Comparison of ENCODE assay signal across 8 cellular contexts in genomic region chr11:46119352-46120216, GRCh38. TPM values are rescaled to one million over a fixed set of nuclear protein-coding genes. Genes with fewer than 3 reads are reported as not detected.
A peak's percentile ranks its signal among the peaks of the same experiment; 100 is the strongest.
DNase-seq lines count a peak whose midpoint lies in the region; ATAC-seq and TF ChIP-seq lines count a peak whose summit lies in the region.

No MANE protein-coding gene starts in this region.

- no peak for TF ChIP-seq POLR2A in testis (IDR thresholded peaks at IDR 0.05)

- ATAC-seq in HG03342 (IDR thresholded peaks at IDR 0.05; ENCODE audit: unreplicated experiment) (peak; percentile 28), Panc1 (no peak)

- DNase-seq in GM03348 (ENCODE audit: low spot score) (peak; percentile 45), Panc1 (ENCODE audit: low read depth, low spot score) (no peak), fibroblast of villous mesenchyme (ENCODE audit: low read depth) (peak; percentile 84), testis (peak; percentile 62), middle frontal gyrus (ENCODE audit: extremely low spot score, low spot score) (no peak)
- DNase-seq in activated T-helper 9 cell treated with anti-CD3 and anti-CD28 coated beads, Interleukin-2, amount 50 U/mL, for 16 hours (ENCODE audit: low read depth): peak; percentile 44

- H3K4me3 ChIP-seq in Panc1 (ENCODE audit: low read depth in 2 of 2, low read length in 2 of 2) (peak overlapping the region; percentile 82 to 91), fibroblast of villous mesenchyme (ENCODE audit: low read depth, low read length) (peak overlapping the region; percentile 70), neuron (ENCODE audit: low read length) (peak overlapping the region; percentile 57), testis (peak overlapping the region; percentile 74 to 75)

- H3K27ac ChIP-seq in Panc1 (ENCODE audit: low read length) (peak overlapping the region; percentile 72), testis (peak overlapping the region; percentile 91 to 96)

- POLR2A ChIA-PET in Panc1 (lab: Charles Lee): no interaction called here

- no peaks in the 10 kb centered on the region for H3K27me3 ChIP-seq in Panc1 (ENCODE audit: control insufficient read depth, insufficient read depth, low read length)
- H3K27me3 ChIP-seq in neuron (ENCODE audit: insufficient read depth, low read length): no peaks in the 10 kb centered on the region
- no peaks in the 10 kb centered on the region for H3K27me3 ChIP-seq in testis

- 0 to 1% methylated on average over 35 to 52 of the region's 56 CpGs for WGBS in testis, 2 donors

- no peak overlapping the region for H2AFZ ChIP-seq in neuron (ENCODE audit: low read depth, low read length)

- H3K4me1 ChIP-seq in Panc1 (ENCODE audit: control insufficient read depth, insufficient read depth, low read length) (peaks cover 30% of the 10 kb centered on the region), neuron (ENCODE audit: insufficient read depth, low read length) (peaks cover 38% of the 10 kb centered on the region), testis (peaks cover 29% of the 10 kb centered on the region)

- CTCF ChIA-PET in Panc1 (lab: Charles Lee): no interaction called here

- no peaks in the 10 kb centered on the region for H3K9me3 ChIP-seq in Panc1 (ENCODE audit: control insufficient read depth, insufficient read depth, low read depth, low read length)
- no peaks in the 10 kb centered on the region for H3K9me3 ChIP-seq in neuron (ENCODE audit: low read length)
- H3K9me3 ChIP-seq in testis: no peaks in the 10 kb centered on the region

- no TSS peak for BruUV-seq in Panc1 (replicated peaks; lab: Mats Ljungman, UMichigan)

- in situ Hi-C loops in Panc1 (cut with HindIII; ENCODE audit: low pct_unique_long_range_greater_than_20kb, low sequenced_read_pairs): no loop called here

- TF ChIP-seq CTCF in Panc1 (IDR thresholded peaks at IDR 0.05) (no peak), fibroblast of villous mesenchyme (IDR thresholded peaks at IDR 0.05; ENCODE audit: insufficient read depth, low read depth, low read length) (no peak), testis (IDR thresholded peaks at IDR 0.05) (no peak)

- H3K36me3 ChIP-seq in Panc1 (ENCODE audit: control insufficient read depth, insufficient read depth, low read length) (peaks cover 3% of the 10 kb centered on the region; the same call in 1 of the 2 replicates), neuron (ENCODE audit: insufficient read depth, low read length) (no peaks in the 10 kb centered on the region), testis (ENCODE audit: low read depth, missing control alignments) (no peaks in the 10 kb centered on the region)

- intact Hi-C loops in Panc1 (cut with micrococcal nuclease; ENCODE audit: unreplicated experiment) (loop anchor here (5.0 kb wide), 1 partner anchor 118 kb away; no protein-coding TSS in a partner anchor), testis (cut with DNase I; ENCODE audit: low total_unique reads) (no loop called here)

RNA-seq across cellular contexts. Expression of gene PHF21A, which starts 1.7 kb away (rescaled TPM):
- total RNA-seq in Panc1 (2021; ENCODE audit: unreplicated experiment): 45.7 TPM
- 34.5 TPM for polyA plus RNA-seq in Panc1 (2012; ENCODE audit: insufficient read length)
- total RNA-seq in fibroblast of villous mesenchyme: 12.9 and 15.5 TPM in 2 replicates
- 10 to 100 TPM; 53.5 to 83.2 TPM for total RNA-seq in testis
- polyA plus RNA-seq in testis (ENCODE audit: insufficient read depth, low read depth, low replicate concordance): 56.6 TPM

Comparison
In these comparisons a context has a peak if more than half of its experiments do, and no peak if none do; other contexts are left out.
1. DNase-seq: peak in GM03348 (single experiment), activated T-helper 9 cell treated with anti-CD3 and anti-CD28 coated beads, Interleukin-2, amount 50 U/mL, for 16 hours (single experiment), fibroblast of villous mesenchyme (single experiment) and testis (single experiment); none in Panc1 (single experiment) and middle frontal gyrus (single experiment).
2. Peak in every context shown above with its lines, with median percentiles within 50 percentile points of each other: H3K4me3 ChIP-seq.